ENCODE assay signal across 19 cellular contexts in genomic region chr12:14482361-14482760, GRCh38.
DNase-seq lines count a peak whose midpoint lies in the region; ATAC-seq lines count a peak whose summit lies in the region.
"Had no signal": no experiment of that assay in that cellular context is flagged by ENCODE, and none has a peak within 500 bp of the region (broad histone marks: within the 10 kb centered on the region; RNA-seq: fewer than 3 reads in every experiment).

No MANE protein-coding gene starts in this region.

- no peak for DNase-seq in activated naive CD4-positive, alpha-beta T cell treated with anti-CD3 and anti-CD28 coated beads for 36 hours
- DNase-seq in activated naive CD4-positive, alpha-beta T cell treated with anti-CD3 and anti-CD28 coated beads, Interleukin-2, amount 50 U/mL, for 16 hours, result no peak
- no peak for DNase-seq in activated CD4-positive, alpha-beta memory T cell treated with anti-CD3 and anti-CD28 coated beads, Interleukin-2, amount 10 ng/mL, durations not matched to agents 7 days and 5 days
- DNase-seq in epithelial cell of prostate (ENCODE audit: low read depth, low spot score) (no peak), OCI-M2 (lab: John Stamatoyannopoulos, UW; ENCODE audit: unreplicated experiment) (no peak)
- DNase-seq in stimulated activated naive B cell treated with anti-CD40 and anti-IgM and Interleukin-4, amounts not matched to agents 10 μg/mL and 1 μg/mL and 100 μg/mL, for 72 hours, result no peak
- DNase-seq: Caco-2; CD4-positive, alpha-beta T cell; GOT3; NCI-H1417 treated with DMSO at 0.1 percent for 48 hours; NCI-H187 treated with DMSO at 0.1 percent for 48 hours; NCI-H2227 treated with DMSO at 0.1 percent for 48 hours; NCI-H510A treated with DMSO at 0.1 percent for 48 hours; NCI-H774; PC-9 had no signal

- peak overlapping the region; percentile 79 for H3K27ac ChIP-seq in epithelial cell of prostate
- H3K27ac ChIP-seq: HL-60, PC-9, RWPE1 had no signal

- intact Hi-C loops in activated naive CD4-positive, alpha-beta T cell treated with anti-CD3 and anti-CD28 coated beads for 36 hours (cut with micrococcal nuclease), result no loop called here

- CTCF ChIA-PET in activated naive CD4-positive, alpha-beta T cell treated with anti-CD3 and anti-CD28 coated beads for 36 hours (lab: Charles Lee), result interaction anchor here (0.6 kb wide), 1 partner anchor 258 kb away, joined by 6 read pairs; no protein-coding TSS in a partner anchor
- CTCF ChIA-PET in activated CD4-positive, alpha-beta memory T cell treated with anti-CD3 and anti-CD28 coated beads, Interleukin-2, amount 10 ng/mL, durations not matched to agents 7 days and 5 days (lab: Charles Lee), result no interaction called here

- H3K36me3 Mint-ChIP-seq in activated naive CD4-positive, alpha-beta T cell treated with anti-CD3 and anti-CD28 coated beads for 36 hours (ENCODE audit: low read depth), result peaks cover 63% of the 10 kb centered on the region
- peaks cover 93% of the 10 kb centered on the region for H3K36me3 Mint-ChIP-seq in activated CD4-positive, alpha-beta memory T cell treated with anti-CD3 and anti-CD28 coated beads, Interleukin-2, amount 10 ng/mL, durations not matched to agents 7 days and 5 days (ENCODE audit: low read depth)
- peaks cover 37 to 61% of the 10 kb centered on the region in 2 donors for H3K36me3 Mint-ChIP-seq in stimulated activated naive B cell treated with anti-CD40 and anti-IgM and Interleukin-4, amounts not matched to agents 10 μg/mL and 1 μg/mL and 100 μg/mL, for 72 hours

- H3K27ac Mint-ChIP-seq in activated naive CD4-positive, alpha-beta T cell treated with anti-CD3 and anti-CD28 coated beads for 36 hours, result peak overlapping the region; percentile 51
- H3K27ac Mint-ChIP-seq in activated CD4-positive, alpha-beta memory T cell treated with anti-CD3 and anti-CD28 coated beads, Interleukin-2, amount 10 ng/mL, durations not matched to agents 7 days and 5 days, result peak overlapping the region; percentile 2
- H3K27ac Mint-ChIP-seq in stimulated activated naive B cell treated with anti-CD40 and anti-IgM and Interleukin-4, amounts not matched to agents 10 μg/mL and 1 μg/mL and 100 μg/mL, for 72 hours, result peak overlapping the region; percentile 42

- ATAC-seq in stimulated activated naive B cell treated with anti-CD40 and anti-IgM and Interleukin-4, amounts not matched to agents 10 μg/mL and 1 μg/mL and 100 μg/mL, for 72 hours (replicated peaks), result no peak
- no peak for ATAC-seq in GM18873 (IDR thresholded peaks at IDR 0.05; ENCODE audit: low FRiP score, unreplicated experiment)
- ATAC-seq: HCT116 had no signal

- H3K9me3 Mint-ChIP-seq in activated naive CD4-positive, alpha-beta T cell treated with anti-CD3 and anti-CD28 coated beads for 36 hours, result no peaks in the 10 kb centered on the region
- no peaks in the 10 kb centered on the region for H3K9me3 Mint-ChIP-seq in activated CD4-positive, alpha-beta memory T cell treated with anti-CD3 and anti-CD28 coated beads, Interleukin-2, amount 10 ng/mL, durations not matched to agents 7 days and 5 days
- no peaks in the 10 kb centered on the region for H3K9me3 Mint-ChIP-seq in stimulated activated naive B cell treated with anti-CD40 and anti-IgM and Interleukin-4, amounts not matched to agents 10 μg/mL and 1 μg/mL and 100 μg/mL, for 72 hours
- H3K9me3 Mint-ChIP-seq: CD4-positive, alpha-beta T cell had no signal

- no peak overlapping the region for H3K4me3 Mint-ChIP-seq in activated naive CD4-positive, alpha-beta T cell treated with anti-CD3 and anti-CD28 coated beads for 36 hours
- H3K4me3 Mint-ChIP-seq in activated CD4-positive, alpha-beta memory T cell treated with anti-CD3 and anti-CD28 coated beads, Interleukin-2, amount 10 ng/mL, durations not matched to agents 7 days and 5 days, result no peak overlapping the region
- no peak overlapping the region for H3K4me3 Mint-ChIP-seq in stimulated activated naive B cell treated with anti-CD40 and anti-IgM and Interleukin-4, amounts not matched to agents 10 μg/mL and 1 μg/mL and 100 μg/mL, for 72 hours
- H3K4me3 Mint-ChIP-seq: CD4-positive, alpha-beta T cell had no signal

- POLR2A ChIA-PET in activated CD4-positive, alpha-beta memory T cell treated with anti-CD3 and anti-CD28 coated beads, Interleukin-2, amount 10 ng/mL, durations not matched to agents 7 days and 5 days (lab: Charles Lee), result no interaction called here

- H3K4me1 Mint-ChIP-seq in activated naive CD4-positive, alpha-beta T cell treated with anti-CD3 and anti-CD28 coated beads for 36 hours (ENCODE audit: low read depth), result peaks cover 9% of the 10 kb centered on the region
- H3K4me1 Mint-ChIP-seq in activated CD4-positive, alpha-beta memory T cell treated with anti-CD3 and anti-CD28 coated beads, Interleukin-2, amount 10 ng/mL, durations not matched to agents 7 days and 5 days, result peaks cover 4% of the 10 kb centered on the region
- no peaks in the 10 kb centered on the region for H3K4me1 Mint-ChIP-seq in stimulated activated naive B cell treated with anti-CD40 and anti-IgM and Interleukin-4, amounts not matched to agents 10 μg/mL and 1 μg/mL and 100 μg/mL, for 72 hours

- no peaks in the 10 kb centered on the region for H3K27me3 Mint-ChIP-seq in activated naive CD4-positive, alpha-beta T cell treated with anti-CD3 and anti-CD28 coated beads for 36 hours (ENCODE audit: low read depth)
- no peaks in the 10 kb centered on the region for H3K27me3 Mint-ChIP-seq in activated CD4-positive, alpha-beta memory T cell treated with anti-CD3 and anti-CD28 coated beads, Interleukin-2, amount 10 ng/mL, durations not matched to agents 7 days and 5 days
- H3K27me3 Mint-ChIP-seq in stimulated activated naive B cell treated with anti-CD40 and anti-IgM and Interleukin-4, amounts not matched to agents 10 μg/mL and 1 μg/mL and 100 μg/mL, for 72 hours, result no peaks in the 10 kb centered on the region
- H3K27me3 Mint-ChIP-seq: CD4-positive, alpha-beta T cell had no signal
